ENCODE assay signal across 10 cellular contexts in genomic region chr17:67289174-67289876, GRCh38. TPM values are rescaled to one million over a fixed set of nuclear protein-coding genes. Genes with fewer than 3 reads are reported as not detected.
DNase-seq lines count a peak whose midpoint lies in the region; ATAC-seq, FAIRE-seq and TF ChIP-seq lines count a peak whose summit lies in the region.
"Had no signal": no experiment of that assay in that cellular context is flagged by ENCODE, and none has a peak within 500 bp of the region (broad histone marks: within the 10 kb centered on the region; RNA-seq: fewer than 3 reads in every experiment).

No MANE protein-coding gene starts in this region.

- H3K4me3 ChIP-seq in endothelial cell of umbilical vein (replicated peaks in 1 of 3; ENCODE audit: insufficient read depth in 1 of 3, low read depth in 1 of 3, low read length in 3 of 3): no peak overlapping the region

- H2AFZ ChIP-seq in endothelial cell of umbilical vein (ENCODE audit: low read depth, low read length): peak overlapping the region; percentile 84

- H4K20me1 ChIP-seq in endothelial cell of umbilical vein (replicated peaks; ENCODE audit: control insufficient read depth, extremely low read depth, insufficient read depth, low read length): no peaks in the 10 kb centered on the region

- no peaks in the 10 kb centered on the region for H3K9me3 ChIP-seq in endothelial cell of umbilical vein (replicated peaks; ENCODE audit: control insufficient read depth, insufficient read depth, low read length)

- intact Hi-C loops in endothelial cell of umbilical vein (cut with micrococcal nuclease): loop anchor here (1.0 to 10.0 kb wide), 2 partner anchors 68 to 175 kb away; no protein-coding TSS in a partner anchor

- no peak overlapping the region for H3K27ac ChIP-seq in endothelial cell of umbilical vein (ENCODE audit: insufficient read depth, low read depth, low read length)
- H3K27ac ChIP-seq: 22Rv1 had no signal

- H3K4me1 ChIP-seq in endothelial cell of umbilical vein (ENCODE audit: control insufficient read depth, extremely low read depth, insufficient read depth, low read length): peaks cover 7% of the 10 kb centered on the region

- peak overlapping the region; percentile 47 for H3K4me2 ChIP-seq in endothelial cell of umbilical vein (ENCODE audit: insufficient read depth, low read length)

- no TSS peak for BruUV-seq in endothelial cell of umbilical vein (replicated peaks; lab: Mats Ljungman, UMichigan)

- H3K79me2 ChIP-seq in endothelial cell of umbilical vein (ENCODE audit: control insufficient read depth, insufficient read depth, low read length): no peaks in the 10 kb centered on the region

- FAIRE-seq in endothelial cell of umbilical vein (lab: Jason Lieb, UNC) (peak; percentile 92), urothelium cell line (lab: Jason Lieb, UNC) (peak; percentile 9)

- no peaks in the 10 kb centered on the region for H3K27me3 ChIP-seq in endothelial cell of umbilical vein (ENCODE audit: control insufficient read depth in 2 of 2, insufficient read depth in 2 of 2, low read length in 2 of 2)

- no peaks in the 10 kb centered on the region for H3K36me3 ChIP-seq in endothelial cell of umbilical vein (ENCODE audit: control insufficient read depth in 2 of 2, extremely low read depth in 1 of 2, insufficient read depth in 2 of 2, low read length in 2 of 2)

- no peak for ATAC-seq in HG02678 (IDR thresholded peaks at IDR 0.05; ENCODE audit: unreplicated experiment)
- ATAC-seq: naive thymus-derived CD4-positive, alpha-beta T cell had no signal

- DNase-seq in DMS 273 (lab: John Stamatoyannopoulos, UW; ENCODE audit: unreplicated experiment): peak; percentile 62
- no peak for DNase-seq in DMS 273 treated with DMSO at 0.1 percent for 48 hours (lab: John Stamatoyannopoulos, UW)
- peak; percentile 85 for DNase-seq in endothelial cell of umbilical vein (ENCODE audit: low read depth, low spot score)
- peak; percentile 59 for DNase-seq in midbrain (lab: John Stamatoyannopoulos, UW)
- no peak for DNase-seq in urothelium cell line (ENCODE audit: low spot score)
- no peak for DNase-seq in NCI-H526 treated with DMSO at 0.1 percent for 48 hours (lab: John Stamatoyannopoulos, UW)
- DNase-seq in NCI-H2081 treated with DMSO at 0.1 percent for 48 hours (lab: John Stamatoyannopoulos, UW): no peak
- DNase-seq: naive thymus-derived CD4-positive, alpha-beta T cell had no signal

- H3K9me1 ChIP-seq in endothelial cell of umbilical vein (replicated peaks; ENCODE audit: control insufficient read depth, extremely low read depth, insufficient read depth, low read length): no peaks in the 10 kb centered on the region

- dilution Hi-C loops in endothelial cell of umbilical vein (cut with MboI; ENCODE audit: extremely low pct_ligation_motif_present, low sequenced_read_pairs): no loop called here

- TF ChIP-seq CTCF in endothelial cell of umbilical vein (IDR thresholded peaks at IDR 0.05; ENCODE audit: extremely low read depth in 1 of 2, insufficient read depth in 1 of 2, low read depth in 1 of 2, low read length in 2 of 2): no peak

- no peak overlapping the region for H3K9ac ChIP-seq in endothelial cell of umbilical vein (replicated peaks; ENCODE audit: extremely low read depth, insufficient read depth, low read length)

- CTCF ChIA-PET in endothelial cell of umbilical vein (lab: Charles Lee): interaction anchor here (0.7 to 6.1 kb wide), 10 partner anchors 8 to 88 kb away, joined by 3 to 53 read pairs (median 4); partner anchors contain the start of gene HELZ

- no peak for TF ChIP-seq POLR2A in endothelial cell of umbilical vein (IDR thresholded peaks at IDR 0.05; ENCODE audit: low read depth, low read length)

- POLR2A ChIA-PET in endothelial cell of umbilical vein (lab: Charles Lee): interaction anchor here (0.5 to 0.7 kb wide), 2 partner anchors 11 to 38 kb away, joined by 3 read pairs; no protein-coding TSS in a partner anchor

TF ChIP-seq in endothelial cell of umbilical vein, 7 proteins besides CTCF, POLR2A, EP300 and RAD21:
- TF ChIP-seq FOS (IDR thresholded peaks at IDR 0.05; ENCODE audit: borderline replicate concordance, insufficient read depth, low read length) (no peak), MAX (IDR thresholded peaks at IDR 0.05; ENCODE audit: insufficient read depth, insufficient read length) (peak; percentile 49)
TF ChIP-seq in endothelial cell of umbilical vein: peak in this region for 1.

RNA-seq across cellular contexts. Expression of gene HELZ, which starts 44.3 kb away (rescaled TPM):
- 47.3 and 47.5 TPM in 2 replicates for total RNA-seq in endothelial cell of umbilical vein
- 7.5 and 8.0 TPM in 2 replicates for polyA plus RNA-seq in endothelial cell of umbilical vein
- 7.0 and 7.4 TPM in 2 replicates for polyA plus RNA-seq in endothelial cell of umbilical vein (2011; cell fraction: cytosol; rRNA removed)
- polyA plus RNA-seq in endothelial cell of umbilical vein (2011; cell fraction: nucleus; rRNA removed): 22.2 and 23.1 TPM in 2 replicates
- polyA plus RNA-seq in endothelial cell of umbilical vein (2012): 9.5 and 19.9 TPM in 2 replicates
- polyA minus RNA-seq in endothelial cell of umbilical vein: 50.8 and 55.4 TPM in 2 replicates
- polyA minus RNA-seq in endothelial cell of umbilical vein (2011; cell fraction: cytosol; rRNA and poly(A)+ RNA removed): 17.8 TPM
- 96.2 and 138 TPM in 2 replicates for polyA minus RNA-seq in endothelial cell of umbilical vein (2011; cell fraction: nucleus; rRNA and poly(A)+ RNA removed)

Comparison
In these comparisons a context has a peak if more than half of its experiments do, and no peak if none do; other contexts are left out.
1. DNase-seq: peak in DMS 273 (single experiment), endothelial cell of umbilical vein (single experiment) and midbrain (single experiment); none in DMS 273 treated with DMSO at 0.1 percent for 48 hours (single experiment), urothelium cell line (single experiment), NCI-H526 treated with DMSO at 0.1 percent for 48 hours (single experiment) and NCI-H2081 treated with DMSO at 0.1 percent for 48 hours (single experiment).